1 cellular context compared by ENCODE assay signal in the genomic region with DNA sequence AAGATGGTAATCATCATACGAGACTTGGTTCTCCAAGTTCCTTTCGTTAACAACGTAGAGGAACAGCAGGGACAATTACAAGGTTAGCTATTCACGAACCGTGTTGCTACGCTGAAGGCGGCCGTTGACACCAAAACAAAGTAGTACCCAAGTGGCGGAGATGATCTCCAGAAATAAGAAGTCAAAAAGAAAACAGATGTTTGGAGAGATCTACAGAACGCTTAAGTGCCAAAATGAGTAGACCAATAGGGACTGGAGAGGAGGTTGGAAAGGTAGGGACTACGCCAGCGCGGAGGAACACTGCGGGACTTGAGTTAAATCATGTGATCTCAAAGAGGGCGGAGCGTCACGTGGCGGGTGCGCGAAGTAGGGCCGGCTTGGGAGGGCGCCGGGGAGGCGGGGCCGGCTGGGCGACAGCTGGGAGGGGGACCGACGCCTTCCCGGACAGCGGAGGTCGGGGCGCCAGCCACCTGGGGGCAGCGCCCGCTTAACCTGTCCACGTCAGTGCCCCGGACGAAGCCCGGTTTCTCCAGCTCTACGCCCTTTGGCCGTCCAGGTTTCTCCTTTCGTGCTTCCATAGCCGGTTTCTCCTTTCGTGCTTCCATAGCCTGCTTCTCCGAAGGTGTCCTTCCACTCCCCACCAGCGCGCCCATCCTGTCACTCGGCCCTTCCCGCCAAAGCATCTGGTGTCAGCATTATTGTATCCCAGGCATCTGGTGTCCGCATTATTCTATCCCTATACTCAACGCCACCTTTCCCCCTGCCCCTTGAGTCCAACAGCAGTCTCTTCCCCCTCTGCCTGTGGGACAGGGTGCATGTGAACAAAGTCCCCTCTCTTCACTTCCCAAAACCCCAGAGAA.
TF ChIP-seq lines count a peak whose summit lies in the region.

No MANE protein-coding gene starts in this region.

TF ChIP-seq in HepG2, 621 proteins besides CTCF, POLR2A, EP300 and RAD21 (continued from another document and continues in another):
- TF ChIP-seq, protein P1, sequence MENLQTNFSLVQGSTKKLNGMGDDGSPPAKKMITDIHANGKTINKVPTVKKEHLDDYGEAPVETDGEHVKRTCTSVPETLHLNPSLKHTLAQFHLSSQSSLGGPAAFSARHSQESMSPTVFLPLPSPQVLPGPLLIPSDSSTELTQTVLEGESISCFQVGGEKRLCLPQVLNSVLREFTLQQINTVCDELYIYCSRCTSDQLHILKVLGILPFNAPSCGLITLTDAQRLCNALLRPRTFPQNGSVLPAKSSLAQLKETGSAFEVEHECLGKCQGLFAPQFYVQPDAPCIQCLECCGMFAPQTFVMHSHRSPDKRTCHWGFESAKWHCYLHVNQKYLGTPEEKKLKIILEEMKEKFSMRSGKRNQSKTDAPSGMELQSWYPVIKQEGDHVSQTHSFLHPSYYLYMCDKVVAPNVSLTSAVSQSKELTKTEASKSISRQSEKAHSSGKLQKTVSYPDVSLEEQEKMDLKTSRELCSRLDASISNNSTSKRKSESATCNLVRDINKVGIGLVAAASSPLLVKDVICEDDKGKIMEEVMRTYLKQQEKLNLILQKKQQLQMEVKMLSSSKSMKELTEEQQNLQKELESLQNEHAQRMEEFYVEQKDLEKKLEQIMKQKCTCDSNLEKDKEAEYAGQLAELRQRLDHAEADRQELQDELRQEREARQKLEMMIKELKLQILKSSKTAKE (CRISPR knock-in tag; IDR thresholded peaks at IDR 0.05; ENCODE audit: borderline replicate concordance), result peak; percentile 49; the same call in 1 of the 2 replicates
- TF ChIP-seq MBNL3 (CRISPR knock-in tag; conservative IDR thresholded peaks at IDR 0.05) (no peak), ZNF468 (CRISPR knock-in tag; IDR thresholded peaks at IDR 0.05) (no peak), ZNF264 (CRISPR knock-in tag; IDR thresholded peaks at IDR 0.05) (no peak), POGZ (CRISPR knock-in tag; IDR thresholded peaks at IDR 0.05) (peak; percentile 59; the same call in 1 of the 2 replicates), ZNF543 (CRISPR knock-in tag; IDR thresholded peaks at IDR 0.05) (0 out of 2 replicates have a peak, but pooled peaks have one; percentile 43), BCL6 (CRISPR knock-in tag; IDR thresholded peaks at IDR 0.05) (peak; percentile 41; the same call in 1 of the 2 replicates), PRPF4 (IDR thresholded peaks at IDR 0.05; ENCODE audit: low read depth, low read length, poor library complexity, severe bottlenecking) (no peak), ZNF350 (CRISPR knock-in tag; IDR thresholded peaks at IDR 0.05; ENCODE audit: borderline replicate concordance, low read depth) (peak; percentile 41; the same call in 1 of the 2 replicates), ATF7-NPFF (CRISPR knock-in tag; IDR thresholded peaks at IDR 0.05; ENCODE audit: low read depth) (no peak), BRD4 (CRISPR knock-in tag; IDR thresholded peaks at IDR 0.05) (0 out of 2 replicates have a peak, but pooled peaks have one; percentile 61), REL (CRISPR knock-in tag; conservative IDR thresholded peaks at IDR 0.05) (no peak), WIZ (CRISPR knock-in tag; IDR thresholded peaks at IDR 0.05) (no peak), ZNF225 (CRISPR knock-in tag; IDR thresholded peaks at IDR 0.05) (no peak), HMG20A (CRISPR knock-in tag; IDR thresholded peaks at IDR 0.05; ENCODE audit: borderline replicate concordance) (peak; percentile 17; the same call in 1 of the 2 replicates), ZNF20 (CRISPR knock-in tag; IDR thresholded peaks at IDR 0.05) (0 out of 2 replicates have a peak, but pooled peaks have one; percentile 20)
- TF ChIP-seq, protein P2, sequence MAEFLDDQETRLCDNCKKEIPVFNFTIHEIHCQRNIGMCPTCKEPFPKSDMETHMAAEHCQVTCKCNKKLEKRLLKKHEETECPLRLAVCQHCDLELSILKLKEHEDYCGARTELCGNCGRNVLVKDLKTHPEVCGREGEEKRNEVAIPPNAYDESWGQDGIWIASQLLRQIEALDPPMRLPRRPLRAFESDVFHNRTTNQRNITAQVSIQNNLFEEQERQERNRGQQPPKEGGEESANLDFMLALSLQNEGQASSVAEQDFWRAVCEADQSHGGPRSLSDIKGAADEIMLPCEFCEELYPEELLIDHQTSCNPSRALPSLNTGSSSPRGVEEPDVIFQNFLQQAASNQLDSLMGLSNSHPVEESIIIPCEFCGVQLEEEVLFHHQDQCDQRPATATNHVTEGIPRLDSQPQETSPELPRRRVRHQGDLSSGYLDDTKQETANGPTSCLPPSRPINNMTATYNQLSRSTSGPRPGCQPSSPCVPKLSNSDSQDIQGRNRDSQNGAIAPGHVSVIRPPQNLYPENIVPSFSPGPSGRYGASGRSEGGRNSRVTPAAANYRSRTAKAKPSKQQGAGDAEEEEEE (CRISPR knock-in tag; IDR thresholded peaks at IDR 0.05; ENCODE audit: borderline replicate concordance), result no peak
- TF ChIP-seq, protein P3, sequence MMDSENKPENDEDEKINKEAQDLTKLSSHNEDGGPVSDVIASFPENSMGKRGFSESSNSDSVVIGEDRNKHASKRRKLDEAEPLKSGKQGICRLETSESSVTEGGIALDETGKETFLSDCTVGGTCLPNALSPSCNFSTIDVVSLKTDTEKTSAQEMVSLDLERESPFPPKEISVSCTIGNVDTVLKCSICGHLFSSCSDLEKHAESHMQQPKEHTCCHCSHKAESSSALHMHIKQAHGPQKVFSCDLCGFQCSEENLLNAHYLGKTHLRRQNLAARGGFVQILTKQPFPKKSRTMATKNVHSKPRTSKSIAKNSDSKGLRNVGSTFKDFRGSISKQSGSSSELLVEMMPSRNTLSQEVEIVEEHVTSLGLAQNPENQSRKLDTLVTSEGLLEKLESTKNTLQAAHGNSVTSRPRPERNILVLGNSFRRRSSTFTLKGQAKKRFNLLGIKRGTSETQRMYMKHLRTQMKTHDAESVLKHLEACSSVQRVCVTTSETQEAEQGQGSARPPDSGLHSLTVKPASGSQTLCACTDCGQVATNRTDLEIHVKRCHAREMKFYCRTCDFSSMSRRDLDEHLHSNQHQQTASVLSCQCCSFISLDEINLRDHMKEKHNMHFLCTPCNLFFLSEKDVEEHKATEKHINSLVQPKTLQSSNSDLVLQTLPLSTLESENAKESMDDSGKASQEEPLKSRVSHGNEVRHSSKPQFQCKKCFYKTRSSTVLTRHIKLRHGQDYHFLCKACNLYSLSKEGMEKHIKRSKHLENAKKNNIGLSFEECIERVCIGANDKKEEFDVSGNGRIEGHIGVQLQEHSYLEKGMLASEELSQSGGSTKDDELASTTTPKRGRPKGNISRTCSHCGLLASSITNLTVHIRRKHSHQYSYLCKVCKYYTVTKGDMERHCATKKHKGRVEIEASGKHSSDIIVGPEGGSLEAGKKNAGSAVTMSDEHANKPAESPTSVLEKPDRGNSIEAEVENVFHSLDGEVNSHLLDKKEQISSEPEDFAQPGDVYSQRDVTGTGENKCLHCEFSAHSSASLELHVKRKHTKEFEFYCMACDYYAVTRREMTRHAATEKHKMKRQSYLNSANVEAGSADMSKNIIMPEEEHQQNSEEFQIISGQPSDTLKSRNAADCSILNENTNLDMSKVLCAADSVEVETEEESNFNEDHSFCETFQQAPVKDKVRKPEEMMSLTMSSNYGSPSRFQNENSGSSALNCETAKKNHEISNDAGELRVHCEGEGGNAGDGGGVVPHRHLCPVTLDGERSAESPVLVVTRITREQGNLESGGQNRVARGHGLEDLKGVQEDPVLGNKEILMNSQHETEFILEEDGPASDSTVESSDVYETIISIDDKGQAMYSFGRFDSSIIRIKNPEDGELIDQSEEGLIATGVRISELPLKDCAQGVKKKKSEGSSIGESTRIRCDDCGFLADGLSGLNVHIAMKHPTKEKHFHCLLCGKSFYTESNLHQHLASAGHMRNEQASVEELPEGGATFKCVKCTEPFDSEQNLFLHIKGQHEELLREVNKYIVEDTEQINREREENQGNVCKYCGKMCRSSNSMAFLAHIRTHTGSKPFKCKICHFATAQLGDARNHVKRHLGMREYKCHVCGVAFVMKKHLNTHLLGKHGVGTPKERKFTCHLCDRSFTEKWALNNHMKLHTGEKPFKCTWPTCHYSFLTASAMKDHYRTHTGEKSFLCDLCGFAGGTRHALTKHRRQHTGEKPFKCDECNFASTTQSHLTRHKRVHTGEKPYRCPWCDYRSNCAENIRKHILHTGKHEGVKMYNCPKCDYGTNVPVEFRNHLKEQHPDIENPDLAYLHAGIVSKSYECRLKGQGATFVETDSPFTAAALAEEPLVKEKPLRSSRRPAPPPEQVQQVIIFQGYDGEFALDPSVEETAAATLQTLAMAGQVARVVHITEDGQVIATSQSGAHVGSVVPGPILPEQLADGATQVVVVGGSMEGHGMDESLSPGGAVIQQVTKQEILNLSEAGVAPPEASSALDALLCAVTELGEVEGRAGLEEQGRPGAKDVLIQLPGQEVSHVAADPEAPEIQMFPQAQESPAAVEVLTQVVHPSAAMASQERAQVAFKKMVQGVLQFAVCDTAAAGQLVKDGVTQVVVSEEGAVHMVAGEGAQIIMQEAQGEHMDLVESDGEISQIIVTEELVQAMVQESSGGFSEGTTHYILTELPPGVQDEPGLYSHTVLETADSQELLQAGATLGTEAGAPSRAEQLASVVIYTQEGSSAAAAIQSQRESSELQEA (CRISPR knock-in tag; IDR thresholded peaks at IDR 0.05; ENCODE audit: not compliant biosample characterization), result no peak
- TF ChIP-seq, protein P4, sequence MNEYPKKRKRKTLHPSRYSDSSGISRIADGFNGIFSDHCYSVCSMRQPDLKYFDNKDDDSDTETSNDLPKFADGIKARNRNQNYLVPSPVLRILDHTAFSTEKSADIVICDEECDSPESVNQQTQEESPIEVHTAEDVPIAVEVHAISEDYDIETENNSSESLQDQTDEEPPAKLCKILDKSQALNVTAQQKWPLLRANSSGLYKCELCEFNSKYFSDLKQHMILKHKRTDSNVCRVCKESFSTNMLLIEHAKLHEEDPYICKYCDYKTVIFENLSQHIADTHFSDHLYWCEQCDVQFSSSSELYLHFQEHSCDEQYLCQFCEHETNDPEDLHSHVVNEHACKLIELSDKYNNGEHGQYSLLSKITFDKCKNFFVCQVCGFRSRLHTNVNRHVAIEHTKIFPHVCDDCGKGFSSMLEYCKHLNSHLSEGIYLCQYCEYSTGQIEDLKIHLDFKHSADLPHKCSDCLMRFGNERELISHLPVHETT (CRISPR knock-in tag; conservative IDR thresholded peaks at IDR 0.05), result peak; percentile 84
- TF ChIP-seq, protein P5, sequence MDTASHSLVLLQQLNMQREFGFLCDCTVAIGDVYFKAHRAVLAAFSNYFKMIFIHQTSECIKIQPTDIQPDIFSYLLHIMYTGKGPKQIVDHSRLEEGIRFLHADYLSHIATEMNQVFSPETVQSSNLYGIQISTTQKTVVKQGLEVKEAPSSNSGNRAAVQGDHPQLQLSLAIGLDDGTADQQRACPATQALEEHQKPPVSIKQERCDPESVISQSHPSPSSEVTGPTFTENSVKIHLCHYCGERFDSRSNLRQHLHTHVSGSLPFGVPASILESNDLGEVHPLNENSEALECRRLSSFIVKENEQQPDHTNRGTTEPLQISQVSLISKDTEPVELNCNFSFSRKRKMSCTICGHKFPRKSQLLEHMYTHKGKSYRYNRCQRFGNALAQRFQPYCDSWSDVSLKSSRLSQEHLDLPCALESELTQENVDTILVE (CRISPR knock-in tag; IDR thresholded peaks at IDR 0.05), result peak; percentile 58; the same call in 1 of the 2 replicates
- TF ChIP-seq, protein P6, sequence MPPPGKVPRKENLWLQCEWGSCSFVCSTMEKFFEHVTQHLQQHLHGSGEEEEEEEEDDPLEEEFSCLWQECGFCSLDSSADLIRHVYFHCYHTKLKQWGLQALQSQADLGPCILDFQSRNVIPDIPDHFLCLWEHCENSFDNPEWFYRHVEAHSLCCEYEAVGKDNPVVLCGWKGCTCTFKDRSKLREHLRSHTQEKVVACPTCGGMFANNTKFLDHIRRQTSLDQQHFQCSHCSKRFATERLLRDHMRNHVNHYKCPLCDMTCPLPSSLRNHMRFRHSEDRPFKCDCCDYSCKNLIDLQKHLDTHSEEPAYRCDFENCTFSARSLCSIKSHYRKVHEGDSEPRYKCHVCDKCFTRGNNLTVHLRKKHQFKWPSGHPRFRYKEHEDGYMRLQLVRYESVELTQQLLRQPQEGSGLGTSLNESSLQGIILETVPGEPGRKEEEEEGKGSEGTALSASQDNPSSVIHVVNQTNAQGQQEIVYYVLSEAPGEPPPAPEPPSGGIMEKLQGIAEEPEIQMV (CRISPR knock-in tag; IDR thresholded peaks at IDR 0.05; ENCODE audit: low read depth), result no peak; the same call in 1 of the 2 replicates
- TF ChIP-seq, protein P7, sequence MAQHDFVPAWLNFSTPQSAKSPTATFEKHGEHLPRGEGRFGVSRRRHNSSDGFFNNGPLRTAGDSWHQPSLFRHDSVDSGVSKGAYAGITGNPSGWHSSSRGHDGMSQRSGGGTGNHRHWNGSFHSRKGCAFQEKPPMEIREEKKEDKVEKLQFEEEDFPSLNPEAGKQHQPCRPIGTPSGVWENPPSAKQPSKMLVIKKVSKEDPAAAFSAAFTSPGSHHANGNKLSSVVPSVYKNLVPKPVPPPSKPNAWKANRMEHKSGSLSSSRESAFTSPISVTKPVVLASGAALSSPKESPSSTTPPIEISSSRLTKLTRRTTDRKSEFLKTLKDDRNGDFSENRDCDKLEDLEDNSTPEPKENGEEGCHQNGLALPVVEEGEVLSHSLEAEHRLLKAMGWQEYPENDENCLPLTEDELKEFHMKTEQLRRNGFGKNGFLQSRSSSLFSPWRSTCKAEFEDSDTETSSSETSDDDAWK (CRISPR knock-in tag; IDR thresholded peaks at IDR 0.05), result no peak
- TF ChIP-seq, protein P8, sequence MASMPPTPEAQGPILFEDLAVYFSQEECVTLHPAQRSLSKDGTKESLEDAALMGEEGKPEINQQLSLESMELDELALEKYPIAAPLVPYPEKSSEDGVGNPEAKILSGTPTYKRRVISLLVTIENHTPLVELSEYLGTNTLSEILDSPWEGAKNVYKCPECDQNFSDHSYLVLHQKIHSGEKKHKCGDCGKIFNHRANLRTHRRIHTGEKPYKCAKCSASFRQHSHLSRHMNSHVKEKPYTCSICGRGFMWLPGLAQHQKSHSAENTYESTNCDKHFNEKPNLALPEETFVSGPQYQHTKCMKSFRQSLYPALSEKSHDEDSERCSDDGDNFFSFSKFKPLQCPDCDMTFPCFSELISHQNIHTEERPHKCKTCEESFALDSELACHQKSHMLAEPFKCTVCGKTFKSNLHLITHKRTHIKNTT (CRISPR knock-in tag; IDR thresholded peaks at IDR 0.05), result no peak
- TF ChIP-seq, protein P9, sequence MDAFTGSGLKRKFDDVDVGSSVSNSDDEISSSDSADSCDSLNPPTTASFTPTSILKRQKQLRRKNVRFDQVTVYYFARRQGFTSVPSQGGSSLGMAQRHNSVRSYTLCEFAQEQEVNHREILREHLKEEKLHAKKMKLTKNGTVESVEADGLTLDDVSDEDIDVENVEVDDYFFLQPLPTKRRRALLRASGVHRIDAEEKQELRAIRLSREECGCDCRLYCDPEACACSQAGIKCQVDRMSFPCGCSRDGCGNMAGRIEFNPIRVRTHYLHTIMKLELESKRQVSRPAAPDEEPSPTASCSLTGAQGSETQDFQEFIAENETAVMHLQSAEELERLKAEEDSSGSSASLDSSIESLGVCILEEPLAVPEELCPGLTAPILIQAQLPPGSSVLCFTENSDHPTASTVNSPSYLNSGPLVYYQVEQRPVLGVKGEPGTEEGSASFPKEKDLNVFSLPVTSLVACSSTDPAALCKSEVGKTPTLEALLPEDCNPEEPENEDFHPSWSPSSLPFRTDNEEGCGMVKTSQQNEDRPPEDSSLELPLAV (CRISPR knock-in tag; conservative IDR thresholded peaks at IDR 0.05; ENCODE audit: low read depth), result no peak
